In genomic region chr1:220368352-220369265, GRCh38 we compare ENCODE assay signal across 15 cellular contexts.
DNase-seq lines count a peak whose midpoint lies in the region; ATAC-seq, FAIRE-seq and TF ChIP-seq lines count a peak whose summit lies in the region.
"Had no signal": no experiment of that assay in that cellular context is flagged by ENCODE, and none has a peak within 500 bp of the region (broad histone marks: within the 10 kb centered on the region; RNA-seq: fewer than 3 reads in every experiment).

No MANE protein-coding gene starts in this region.

- DNase-seq in M059J (ENCODE audit: low read depth) (peak; percentile 63), epidermal melanocyte (ENCODE audit: insufficient read length, low spot score) (peak; percentile 58), HAP-1 (ENCODE audit: low spot score in 2 of 2) (no peak), frontal cortex (ENCODE audit: low spot score in 2 of 2) (no peak), retina (no peak), H54 (ENCODE audit: insufficient read length, low spot score) (no peak)
- DNase-seq: activated effector memory CD4-positive, alpha-beta T cell treated with Interleukin-2 at 50 U/mL for 16 hours; CD4-positive, alpha-beta T cell; KBM-7; right lobe of liver; SHP77 had no signal

- TF ChIP-seq POLR2A in H54 (IDR thresholded peaks at IDR 0.05; ENCODE audit: low read depth, low read length) = no peak

- H3K4me3 ChIP-seq in HAP-1 = no peak overlapping the region
- H3K4me3 ChIP-seq: right lobe of liver had no signal

- H3K36me3 Mint-ChIP-seq in nephron (ENCODE audit: low read depth) = no peaks in the 10 kb centered on the region

- FAIRE-seq in frontal cortex (lab: Jason Lieb, UNC) (no peak), H54 (lab: Jason Lieb, UNC) (no peak)
- FAIRE-seq: urothelium cell line had no signal

- peak; percentile 53 for ATAC-seq in GM19351 (IDR thresholded peaks at IDR 0.05; ENCODE audit: unreplicated experiment)
- ATAC-seq: activated CD4-positive, CD25-positive, alpha-beta regulatory T cell treated with anti-CD3 and anti-CD28 coated beads, Interleukin-2, amount 50 U/mL, for 24 hours; right lobe of liver had no signal

- in situ Hi-C loops in HAP-1 (cut with MboI; ENCODE audit: low sequenced_read_pairs) = no loop called here

- no peaks in the 10 kb centered on the region for H3K27me3 Mint-ChIP-seq in nephron (ENCODE audit: low read depth)

- H3K27ac Mint-ChIP-seq in nephron = peak overlapping the region; percentile 77 to 95 (median 85)
- H3K27ac Mint-ChIP-seq: CD4-positive, alpha-beta T cell had no signal

- H3K9me3 ChIP-seq in HAP-1 = no peaks in the 10 kb centered on the region
- H3K9me3 ChIP-seq: right lobe of liver had no signal

- no peaks in the 10 kb centered on the region for H3K27me3 ChIP-seq in HAP-1 (ENCODE audit: low read depth)
- H3K27me3 ChIP-seq: right lobe of liver had no signal

- no peak for TF ChIP-seq CTCF in nephron (IDR thresholded peaks at IDR 0.05; ENCODE audit: unreplicated experiment in 3 of 3)

- H3K4me1 ChIP-seq in HAP-1 = peaks cover 10% of the 10 kb centered on the region
- H3K4me1 ChIP-seq: right lobe of liver had no signal

- no peaks in the 10 kb centered on the region for H3K9me3 Mint-ChIP-seq in nephron
- H3K9me3 Mint-ChIP-seq: CD4-positive, alpha-beta T cell had no signal

- peak overlapping the region in 1 of 3 experiments; percentile 14 for H3K4me3 Mint-ChIP-seq in nephron
- H3K4me3 Mint-ChIP-seq: CD4-positive, alpha-beta T cell had no signal

- H3K4me1 Mint-ChIP-seq in nephron = peaks cover 31% of the 10 kb centered on the region

- H3K36me3 ChIP-seq in HAP-1 (replicated peaks) = no peaks in the 10 kb centered on the region
- H3K36me3 ChIP-seq: right lobe of liver had no signal

Comparison
In these comparisons a context has a peak if more than half of its experiments do, and no peak if none do; other contexts are left out.
1. DNase-seq: peak in M059J (single experiment) and epidermal melanocyte (single experiment); none in HAP-1 (0 of 2), frontal cortex (0 of 2), retina (single experiment) and H54 (single experiment).